ENCODE assay signal across 23 cellular contexts in genomic region chr9:99964336-99964735, GRCh38. TPM values are rescaled to one million over a fixed set of nuclear protein-coding genes. Genes with fewer than 3 reads are reported as not detected.
DNase-seq lines count a peak whose midpoint lies in the region; ATAC-seq and TF ChIP-seq lines count a peak whose summit lies in the region.
"Had no signal": no experiment of that assay in that cellular context is flagged by ENCODE, and none has a peak within 500 bp of the region (broad histone marks: within the 10 kb centered on the region; RNA-seq: fewer than 3 reads in every experiment).

No MANE protein-coding gene starts in this region.

- no peaks in the 10 kb centered on the region for H3K9me3 Mint-ChIP-seq in activated T-helper 17 cell treated with anti-CD3 and anti-CD28 coated beads, Interleukin-2, amount 50 U/mL, for 72 hours
- no peaks in the 10 kb centered on the region for H3K9me3 Mint-ChIP-seq in chondrocyte (ENCODE audit: low read depth)
- H3K9me3 Mint-ChIP-seq: CD4-positive, alpha-beta T cell had no signal

- no peak overlapping the region for H3K18ac ChIP-seq in mesenchymal stem cell (ENCODE audit: low read depth in 1 of 2, low read length in 2 of 2)

- H3K4me1 ChIP-seq in mesenchymal stem cell (ENCODE audit: control insufficient read depth, insufficient read depth, low read depth, low read length) (peaks cover 6% of the 10 kb centered on the region), tibial artery (no peaks in the 10 kb centered on the region)
- H3K4me1 ChIP-seq: BLaER1 had no signal

- intact Hi-C loops in tibial artery (cut with DNase I; ENCODE audit: low total_unique reads), result no loop called here

- H3K79me1 ChIP-seq in mesenchymal stem cell (replicated peaks; ENCODE audit: low read length, poor library complexity, severe bottlenecking), result peaks cover 2% of the 10 kb centered on the region

- H2AK5ac ChIP-seq in mesenchymal stem cell (ENCODE audit: low read length, severe bottlenecking), result no peak overlapping the region

- H3K36me3 ChIP-seq in mesenchymal stem cell (ENCODE audit: control insufficient read depth in 1 of 2, insufficient read depth in 2 of 2, low read depth in 1 of 2, low read length in 2 of 2) (peaks cover 0 to 56% of the 10 kb centered on the region in 2 experiments), tibial artery (peaks cover 14 to 55% (median 18%) of the 10 kb centered on the region in 3 donors)
- H3K36me3 ChIP-seq: SJCRH30 had no signal

- H3K4ac ChIP-seq in mesenchymal stem cell (ENCODE audit: low read depth in 1 of 2, low read length in 2 of 2), result no peak overlapping the region

- H3K23ac ChIP-seq in mesenchymal stem cell (ENCODE audit: low read length in 2 of 2), result no peak overlapping the region

- H3K27ac Mint-ChIP-seq in activated T-helper 17 cell treated with anti-CD3 and anti-CD28 coated beads, Interleukin-2, amount 50 U/mL, for 72 hours, result peak overlapping the region; percentile 9
- peak overlapping the region; percentile 53 for H3K27ac Mint-ChIP-seq in chondrocyte (ENCODE audit: unreplicated experiment)
- H3K27ac Mint-ChIP-seq: CD4-positive, alpha-beta T cell had no signal

- no peak overlapping the region for H4K8ac ChIP-seq in mesenchymal stem cell (ENCODE audit: low read length)

- no peak for TF ChIP-seq CTCF in chondrocyte (IDR thresholded peaks at IDR 0.05)
- TF ChIP-seq CTCF in tibial artery (IDR thresholded peaks at IDR 0.05), result no peak

- no peak overlapping the region for H2BK120ac ChIP-seq in mesenchymal stem cell (ENCODE audit: low read depth, low read length)

- no peak overlapping the region for H2BK5ac ChIP-seq in mesenchymal stem cell (ENCODE audit: low read depth, low read length, poor library complexity, severe bottlenecking)

- H3K4me2 ChIP-seq in mesenchymal stem cell (ENCODE audit: low read length, poor library complexity, severe bottlenecking), result no peak overlapping the region
- H3K4me2 ChIP-seq: BLaER1, KMS-11 had no signal

- no peak overlapping the region for H2BK12ac ChIP-seq in mesenchymal stem cell (ENCODE audit: low read length in 2 of 2)

- no peak overlapping the region for H2AFZ ChIP-seq in mesenchymal stem cell (ENCODE audit: low read depth, low read length)

- DNase-seq in EH (ENCODE audit: low read depth) (peak; percentile 63), chondrocyte (ENCODE audit: low spot score) (no peak), mesenchymal stem cell (no peak), hypothalamus (lab: John Stamatoyannopoulos, UW) (no peak), tibial artery (no peak)
- DNase-seq: CD4-positive, alpha-beta T cell; COR-L47; DMS 273 treated with DMSO at 0.1 percent for 48 hours; DMS79 treated with DMSO at 0.1 percent for 48 hours; GOT3; HCEC 1CT; NCI-H1092 treated with DMSO at 0.1 percent for 48 hours; NCI-H1436 treated with DMSO at 0.1 percent for 48 hours; NCI-H2029; NCI-H345; NCI-H524 treated with DMSO at 0.1 percent for 48 hours; OCI-M1; SJCRH30 had no signal

- H4K91ac ChIP-seq in mesenchymal stem cell (ENCODE audit: low read length), result no peak overlapping the region

- H3K36me3 Mint-ChIP-seq in activated T-helper 17 cell treated with anti-CD3 and anti-CD28 coated beads, Interleukin-2, amount 50 U/mL, for 72 hours (ENCODE audit: low read depth), result peaks cover 75% of the 10 kb centered on the region
- peaks cover 15% of the 10 kb centered on the region for H3K36me3 Mint-ChIP-seq in chondrocyte (ENCODE audit: low read depth)

- H3K9ac ChIP-seq in mesenchymal stem cell (ENCODE audit: low read length), result no peak overlapping the region
- H3K9ac ChIP-seq: BLaER1, KMS-11 had no signal

- H3K9me3 ChIP-seq in mesenchymal stem cell (ENCODE audit: control insufficient read depth, low read length) (no peaks in the 10 kb centered on the region), tibial artery (no peaks in the 10 kb centered on the region)
- H3K9me3 ChIP-seq: BLaER1, SJCRH30 had no signal

- no peak overlapping the region for H3K14ac ChIP-seq in mesenchymal stem cell (ENCODE audit: low read length in 2 of 2)

- 92% methylated on average over 1 of the region's 1 CpG for WGBS in mesenchymal stem cell

- H3K4me3 Mint-ChIP-seq in activated T-helper 17 cell treated with anti-CD3 and anti-CD28 coated beads, Interleukin-2, amount 50 U/mL, for 72 hours, result no peak overlapping the region
- H3K4me3 Mint-ChIP-seq in chondrocyte (ENCODE audit: unreplicated experiment), result no peak overlapping the region
- H3K4me3 Mint-ChIP-seq: CD4-positive, alpha-beta T cell had no signal

- H3K27me3 ChIP-seq in mesenchymal stem cell (ENCODE audit: control insufficient read depth in 1 of 2, insufficient read depth in 1 of 2, low read length in 2 of 2) (no peaks in the 10 kb centered on the region), tibial artery (no peaks in the 10 kb centered on the region)
- H3K27me3 ChIP-seq: BLaER1, SJCRH30 had no signal

- H2BK15ac ChIP-seq in mesenchymal stem cell (ENCODE audit: low read depth, poor library complexity, severe bottlenecking), result no peak overlapping the region

- no peaks in the 10 kb centered on the region for H3K4me1 Mint-ChIP-seq in activated T-helper 17 cell treated with anti-CD3 and anti-CD28 coated beads, Interleukin-2, amount 50 U/mL, for 72 hours
- H3K4me1 Mint-ChIP-seq in chondrocyte (ENCODE audit: low read depth), result peaks cover 17% of the 10 kb centered on the region

- no peaks in the 10 kb centered on the region for H3K27me3 Mint-ChIP-seq in activated T-helper 17 cell treated with anti-CD3 and anti-CD28 coated beads, Interleukin-2, amount 50 U/mL, for 72 hours
- H3K27me3 Mint-ChIP-seq in chondrocyte (ENCODE audit: low read depth), result no peaks in the 10 kb centered on the region
- H3K27me3 Mint-ChIP-seq: CD4-positive, alpha-beta T cell had no signal

- H3K27ac ChIP-seq in mesenchymal stem cell (ENCODE audit: low read length, poor library complexity, severe bottlenecking) (peak overlapping the region; percentile 7), tibial artery (no peak overlapping the region)
- H3K27ac ChIP-seq: BLaER1, KMS-11, SJCRH30 had no signal

- H3K4me3 ChIP-seq in mesenchymal stem cell (ENCODE audit: insufficient read depth in 1 of 2, low read depth in 1 of 2, low read length in 2 of 2) (no peak overlapping the region), tibial artery (no peak overlapping the region)
- H3K4me3 ChIP-seq: BLaER1, SJCRH30 had no signal

- ATAC-seq in activated T-helper 17 cell treated with anti-CD3 and anti-CD28 coated beads, Interleukin-2, amount 50 U/mL, for 72 hours (replicated peaks), result no peak
- ATAC-seq in HG02884 (IDR thresholded peaks at IDR 0.05; ENCODE audit: unreplicated experiment) (no peak), HG03039 (IDR thresholded peaks at IDR 0.05; ENCODE audit: unreplicated experiment) (no peak)

RNA-seq across cellular contexts. Expression of gene STX17, which starts 57.9 kb away (rescaled TPM):
- 10 to 100 TPM; 20.1 to 26.4 TPM for total RNA-seq in activated T-helper 17 cell treated with anti-CD3 and anti-CD28 coated beads, Interleukin-2, amount 50 U/mL, for 72 hours
- total RNA-seq in chondrocyte, result 19.4 to 22.5 TPM (median 20.2 TPM) in 3 replicates
- polyA plus RNA-seq in mesenchymal stem cell (2013, experiment 1 of 2), result 11.1 TPM
- 10.8 TPM for polyA plus RNA-seq in mesenchymal stem cell (2013, experiment 2 of 2)
